Comparison of ENCODE assay signal across 1 cellular context in the genomic region with DNA sequence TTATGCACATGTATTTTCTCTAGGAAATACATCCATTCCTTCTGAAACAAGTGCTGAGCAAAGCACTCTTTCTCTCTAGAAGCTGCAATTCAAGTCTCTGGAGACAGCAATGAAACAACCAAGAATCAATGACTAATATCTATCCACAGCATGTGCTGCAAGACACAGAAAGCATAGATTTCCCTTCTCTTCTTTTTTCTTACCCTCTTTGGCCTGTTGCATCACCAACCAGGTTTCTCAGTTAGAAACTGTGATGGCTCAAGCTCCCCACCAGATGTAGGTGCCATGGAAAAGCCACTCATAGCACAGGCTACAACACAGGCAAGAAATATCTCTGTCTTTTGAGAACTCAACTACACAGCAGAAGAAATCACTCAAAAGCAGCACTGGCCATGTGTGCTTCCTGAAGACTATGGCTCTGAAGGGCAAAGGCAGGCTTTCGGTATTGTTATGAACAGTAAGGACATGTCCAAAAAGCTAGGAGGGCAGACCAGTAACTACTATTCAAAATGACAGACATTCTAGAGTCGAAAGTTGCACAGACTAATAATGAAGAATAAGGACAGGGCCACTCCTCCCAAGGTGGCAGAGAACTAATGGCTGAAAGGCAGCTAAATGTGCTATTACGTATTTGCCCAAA.
TF ChIP-seq lines count a peak whose summit lies in the region.

No MANE protein-coding gene starts in this region.

TF ChIP-seq in GM23338, 12 proteins besides CTCF, POLR2A, EP300 and RAD21 (continued from another document):
- TF ChIP-seq, protein P1, sequence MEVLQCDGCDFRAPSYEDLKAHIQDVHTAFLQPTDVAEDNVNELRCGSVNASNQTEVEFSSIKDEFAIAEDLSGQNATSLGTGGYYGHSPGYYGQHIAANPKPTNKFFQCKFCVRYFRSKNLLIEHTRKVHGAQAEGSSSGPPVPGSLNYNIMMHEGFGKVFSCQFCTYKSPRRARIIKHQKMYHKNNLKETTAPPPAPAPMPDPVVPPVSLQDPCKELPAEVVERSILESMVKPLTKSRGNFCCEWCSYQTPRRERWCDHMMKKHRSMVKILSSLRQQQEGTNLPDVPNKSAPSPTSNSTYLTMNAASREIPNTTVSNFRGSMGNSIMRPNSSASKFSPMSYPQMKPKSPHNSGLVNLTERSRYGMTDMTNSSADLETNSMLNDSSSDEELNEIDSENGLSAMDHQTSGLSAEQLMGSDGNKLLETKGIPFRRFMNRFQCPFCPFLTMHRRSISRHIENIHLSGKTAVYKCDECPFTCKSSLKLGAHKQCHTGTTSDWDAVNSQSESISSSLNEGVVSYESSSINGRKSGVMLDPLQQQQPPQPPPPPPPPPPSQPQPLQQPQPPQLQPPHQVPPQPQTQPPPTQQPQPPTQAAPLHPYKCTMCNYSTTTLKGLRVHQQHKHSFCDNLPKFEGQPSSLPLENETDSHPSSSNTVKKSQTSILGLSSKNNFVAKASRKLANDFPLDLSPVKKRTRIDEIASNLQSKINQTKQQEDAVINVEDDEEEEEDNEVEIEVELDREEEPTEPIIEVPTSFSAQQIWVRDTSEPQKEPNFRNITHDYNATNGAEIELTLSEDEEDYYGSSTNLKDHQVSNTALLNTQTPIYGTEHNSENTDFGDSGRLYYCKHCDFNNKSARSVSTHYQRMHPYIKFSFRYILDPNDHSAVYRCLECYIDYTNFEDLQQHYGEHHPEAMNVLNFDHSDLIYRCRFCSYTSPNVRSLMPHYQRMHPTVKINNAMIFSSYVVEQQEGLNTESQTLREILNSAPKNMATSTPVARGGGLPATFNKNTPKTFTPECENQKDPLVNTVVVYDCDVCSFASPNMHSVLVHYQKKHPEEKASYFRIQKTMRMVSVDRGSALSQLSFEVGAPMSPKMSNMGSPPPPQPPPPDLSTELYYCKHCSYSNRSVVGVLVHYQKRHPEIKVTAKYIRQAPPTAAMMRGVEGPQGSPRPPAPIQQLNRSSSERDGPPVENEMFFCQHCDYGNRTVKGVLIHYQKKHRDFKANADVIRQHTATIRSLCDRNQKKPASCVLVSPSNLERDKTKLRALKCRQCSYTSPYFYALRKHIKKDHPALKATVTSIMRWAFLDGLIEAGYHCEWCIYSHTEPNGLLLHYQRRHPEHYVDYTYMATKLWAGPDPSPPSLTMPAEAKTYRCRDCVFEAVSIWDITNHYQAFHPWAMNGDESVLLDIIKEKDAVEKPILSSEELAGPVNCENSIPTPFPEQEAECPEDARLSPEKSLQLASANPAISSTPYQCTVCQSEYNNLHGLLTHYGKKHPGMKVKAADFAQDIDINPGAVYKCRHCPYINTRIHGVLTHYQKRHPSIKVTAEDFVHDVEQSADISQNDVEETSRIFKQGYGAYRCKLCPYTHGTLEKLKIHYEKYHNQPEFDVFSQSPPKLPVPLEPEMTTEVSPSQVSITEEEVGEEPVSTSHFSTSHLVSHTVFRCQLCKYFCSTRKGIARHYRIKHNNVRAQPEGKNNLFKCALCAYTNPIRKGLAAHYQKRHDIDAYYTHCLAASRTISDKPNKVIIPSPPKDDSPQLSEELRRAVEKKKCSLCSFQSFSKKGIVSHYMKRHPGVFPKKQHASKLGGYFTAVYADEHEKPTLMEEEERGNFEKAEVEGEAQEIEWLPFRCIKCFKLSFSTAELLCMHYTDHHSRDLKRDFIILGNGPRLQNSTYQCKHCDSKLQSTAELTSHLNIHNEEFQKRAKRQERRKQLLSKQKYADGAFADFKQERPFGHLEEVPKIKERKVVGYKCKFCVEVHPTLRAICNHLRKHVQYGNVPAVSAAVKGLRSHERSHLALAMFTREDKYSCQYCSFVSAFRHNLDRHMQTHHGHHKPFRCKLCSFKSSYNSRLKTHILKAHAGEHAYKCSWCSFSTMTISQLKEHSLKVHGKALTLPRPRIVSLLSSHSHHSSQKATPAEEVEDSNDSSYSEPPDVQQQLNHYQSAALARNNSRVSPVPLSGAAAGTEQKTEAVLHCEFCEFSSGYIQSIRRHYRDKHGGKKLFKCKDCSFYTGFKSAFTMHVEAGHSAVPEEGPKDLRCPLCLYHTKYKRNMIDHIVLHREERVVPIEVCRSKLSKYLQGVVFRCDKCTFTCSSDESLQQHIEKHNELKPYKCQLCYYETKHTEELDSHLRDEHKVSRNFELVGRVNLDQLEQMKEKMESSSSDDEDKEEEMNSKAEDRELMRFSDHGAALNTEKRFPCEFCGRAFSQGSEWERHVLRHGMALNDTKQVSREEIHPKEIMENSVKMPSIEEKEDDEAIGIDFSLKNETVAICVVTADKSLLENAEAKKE (CRISPR knock-in tag; IDR thresholded peaks at IDR 0.05) = no peak
- TF ChIP-seq, protein P2, sequence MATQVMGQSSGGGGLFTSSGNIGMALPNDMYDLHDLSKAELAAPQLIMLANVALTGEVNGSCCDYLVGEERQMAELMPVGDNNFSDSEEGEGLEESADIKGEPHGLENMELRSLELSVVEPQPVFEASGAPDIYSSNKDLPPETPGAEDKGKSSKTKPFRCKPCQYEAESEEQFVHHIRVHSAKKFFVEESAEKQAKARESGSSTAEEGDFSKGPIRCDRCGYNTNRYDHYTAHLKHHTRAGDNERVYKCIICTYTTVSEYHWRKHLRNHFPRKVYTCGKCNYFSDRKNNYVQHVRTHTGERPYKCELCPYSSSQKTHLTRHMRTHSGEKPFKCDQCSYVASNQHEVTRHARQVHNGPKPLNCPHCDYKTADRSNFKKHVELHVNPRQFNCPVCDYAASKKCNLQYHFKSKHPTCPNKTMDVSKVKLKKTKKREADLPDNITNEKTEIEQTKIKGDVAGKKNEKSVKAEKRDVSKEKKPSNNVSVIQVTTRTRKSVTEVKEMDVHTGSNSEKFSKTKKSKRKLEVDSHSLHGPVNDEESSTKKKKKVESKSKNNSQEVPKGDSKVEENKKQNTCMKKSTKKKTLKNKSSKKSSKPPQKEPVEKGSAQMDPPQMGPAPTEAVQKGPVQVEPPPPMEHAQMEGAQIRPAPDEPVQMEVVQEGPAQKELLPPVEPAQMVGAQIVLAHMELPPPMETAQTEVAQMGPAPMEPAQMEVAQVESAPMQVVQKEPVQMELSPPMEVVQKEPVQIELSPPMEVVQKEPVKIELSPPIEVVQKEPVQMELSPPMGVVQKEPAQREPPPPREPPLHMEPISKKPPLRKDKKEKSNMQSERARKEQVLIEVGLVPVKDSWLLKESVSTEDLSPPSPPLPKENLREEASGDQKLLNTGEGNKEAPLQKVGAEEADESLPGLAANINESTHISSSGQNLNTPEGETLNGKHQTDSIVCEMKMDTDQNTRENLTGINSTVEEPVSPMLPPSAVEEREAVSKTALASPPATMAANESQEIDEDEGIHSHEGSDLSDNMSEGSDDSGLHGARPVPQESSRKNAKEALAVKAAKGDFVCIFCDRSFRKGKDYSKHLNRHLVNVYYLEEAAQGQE (IDR thresholded peaks at IDR 0.05; ENCODE audit: unreplicated experiment) = no peak
- TF ChIP-seq ZNF331 (CRISPR knock-in tag; IDR thresholded peaks at IDR 0.05; ENCODE audit: low read depth) (no peak), CREB1 (CRISPR knock-in tag; IDR thresholded peaks at IDR 0.05; ENCODE audit: low read depth) (no peak)
